ENCODE assay signal across 8 cellular contexts in the genomic region with DNA sequence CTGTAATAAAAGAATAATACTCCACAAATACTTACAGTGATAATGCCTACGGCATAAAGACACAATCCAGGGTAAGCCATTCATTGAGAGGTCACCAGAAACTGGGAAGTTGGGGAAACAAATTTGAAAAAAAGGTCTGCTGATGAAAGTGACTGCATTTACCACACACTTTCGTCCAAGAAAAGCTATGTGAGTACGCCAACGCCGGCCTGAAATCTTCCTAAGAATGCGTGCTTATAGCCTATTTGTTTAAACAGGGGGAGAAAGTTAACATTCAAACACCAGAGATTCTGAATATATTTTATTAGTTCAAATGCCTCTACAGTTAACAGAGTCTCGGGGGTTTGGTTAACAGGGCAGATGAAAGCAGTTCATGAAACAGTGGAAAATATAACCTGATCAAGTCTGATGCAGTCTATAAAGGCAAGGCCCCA. TPM values are rescaled to one million over a fixed set of nuclear protein-coding genes. Genes with fewer than 3 reads are reported as not detected.
DNase-seq lines count a peak whose midpoint lies in the region; ATAC-seq, FAIRE-seq and TF ChIP-seq lines count a peak whose summit lies in the region.

No MANE protein-coding gene starts in this region.

- H3K36me3 ChIP-seq in parathyroid adenoma (ENCODE audit: control insufficient read depth, insufficient read depth, low read length): no peaks in the 10 kb centered on the region

- H3K9me3 ChIP-seq in A549 (no peaks in the 10 kb centered on the region), parathyroid adenoma (ENCODE audit: control insufficient read depth, low read length) (no peaks in the 10 kb centered on the region)

- POLR2A ChIA-PET in A549 (lab: Yijun Ruan, JAX): interaction anchor here (0.6 to 1.6 kb wide), 7 partner anchors 10 to 306 kb away, joined by 3 to 10 read pairs (median 4); partner anchors contain the start of genes PHACTR2 and SF3B5

- H3K4me2 ChIP-seq in A549: peak overlapping the region; percentile 86
- H3K4me2 ChIP-seq in parathyroid adenoma (ENCODE audit: low read length): peak overlapping the region; percentile 98

- H3K4me1 ChIP-seq in A549: peaks cover 10% of the 10 kb centered on the region; the same call in 2 of the 3 replicates
- H3K4me1 ChIP-seq in parathyroid adenoma: peaks cover 5% of the 10 kb centered on the region

- TF ChIP-seq EP300 in A549 (IDR thresholded peaks at IDR 0.05): no peak

- CTCF ChIA-PET in A549 (lab: Yijun Ruan, JAX): interaction anchor here (1.3 kb wide), 1 partner anchor 267 kb away, joined by 5 read pairs; no protein-coding TSS in a partner anchor

- 79% methylated on average over 7 of the region's 7 CpGs for WGBS in A549 (ENCODE audit: missing lambda C conversion rate)

- FAIRE-seq in A549 (lab: Jason Lieb, UNC): no peak

- H2AFZ ChIP-seq in parathyroid adenoma: peak overlapping the region; percentile 100

- TF ChIP-seq CTCF in A549 (IDR thresholded peaks at IDR 0.05): no peak
- TF ChIP-seq CTCF in VCaP (conservative IDR thresholded peaks at IDR 0.05): no peak
- no peak for TF ChIP-seq CTCF in foreskin fibroblast (IDR thresholded peaks at IDR 0.05; ENCODE audit: low read depth, low read length)
- TF ChIP-seq CTCF in parathyroid adenoma (IDR thresholded peaks at IDR 0.05): no peak

- DNase-seq in A549 (ENCODE audit: low read depth in 1 of 2, low spot score in 1 of 2) (peak in 1 of 2 experiments; percentile 8), foreskin fibroblast (peak in 1 of 2 donors; percentile 11), iPS-NIHi11 (ENCODE audit: low spot score) (no peak), NCI-H446 (lab: John Stamatoyannopoulos, UW) (no peak), ecto neural progenitor cell (ENCODE audit: low spot score) (no peak)

- no peak for TF ChIP-seq POLR2A in A549 (IDR thresholded peaks at IDR 0.05; ENCODE audit: low read length)

- H3K4me3 ChIP-seq in A549 (peak overlapping the region; percentile 96), foreskin fibroblast (ENCODE audit: low read depth in 1 of 2, low read length in 2 of 2) (peak overlapping the region; percentile 86 to 87), parathyroid adenoma (ENCODE audit: low read depth, low read length) (peak overlapping the region; percentile 96)

- peak overlapping the region; percentile 87 for H3K9ac ChIP-seq in parathyroid adenoma

- ATAC-seq in A549: peak; percentile 49 to 58; a peak in 5 of 6 replicates
- peak; percentile 12 for ATAC-seq in GM21447 (IDR thresholded peaks at IDR 0.05; ENCODE audit: unreplicated experiment)

- TF ChIP-seq RAD21 in A549 (conservative IDR thresholded peaks at IDR 0.05 in 1 of 2, IDR thresholded peaks at IDR 0.05 in 1 of 2): no peak

- peak overlapping the region; percentile 92 to 98 for H3K27ac ChIP-seq in A549
- H3K27ac ChIP-seq in VCaP: peak overlapping the region; percentile 86
- H3K27ac ChIP-seq in parathyroid adenoma: peak overlapping the region; percentile 88

- peaks cover 14% of the 10 kb centered on the region for H3K79me2 ChIP-seq in parathyroid adenoma

- no peaks in the 10 kb centered on the region for H3K27me3 ChIP-seq in parathyroid adenoma (ENCODE audit: control insufficient read depth, insufficient read depth, low read length)

TF ChIP-seq in A549, 52 proteins besides CTCF, POLR2A, EP300 and RAD21:
- no peak for TF ChIP-seq EHF (CRISPR knock-in tag; IDR thresholded peaks at IDR 0.05)
- no peak for TF ChIP-seq MAZ (IDR thresholded peaks at IDR 0.05; ENCODE audit: borderline replicate concordance, low read depth, low read length)
- TF ChIP-seq FOXS1 (CRISPR knock-in tag; IDR thresholded peaks at IDR 0.05): no peak

RNA-seq across cellular contexts. Expression of gene LTV1, which starts 0.7 kb away (rescaled TPM):
- 30.3 and 50.7 TPM in 2 replicates for polyA plus RNA-seq in A549 (2011; rRNA removed)
- 12.4 and 16.6 TPM in 2 replicates for polyA plus RNA-seq in A549 (2012; cell fraction: cytosol; rRNA removed)
- polyA plus RNA-seq in A549 (2012; cell fraction: nucleus; rRNA removed): 6.3 and 9.1 TPM in 2 replicates
- 52.4 to 55.6 TPM (median 53.2 TPM) in 3 replicates for polyA plus RNA-seq in A549 (2017; fragmentation: RNase III; extraction: RNeasy Plus Mini Kit Qiagen cat#74134 plus additional on column Dnase treatment)
- 4.8 and 5.7 TPM in 2 replicates for polyA minus RNA-seq in A549 (2011; rRNA and poly(A)+ RNA removed)

RNA-seq across cellular contexts. Expression of gene ZC2HC1B, which starts 21.8 kb away (rescaled TPM):
- polyA plus RNA-seq in A549 (2011; rRNA removed) (not detected in 2 replicates), A549 (2017; fragmentation: RNase III; extraction: RNeasy Plus Mini Kit Qiagen cat#74134 plus additional on column Dnase treatment) (not detected in 3 replicates)
- polyA plus RNA-seq in A549 (2012; cell fraction: cytosol; rRNA removed): not detected in 2 replicates
- not detected in 2 replicates for polyA plus RNA-seq in A549 (2012; cell fraction: nucleus; rRNA removed)
- not detected in 2 replicates for polyA minus RNA-seq in A549 (2011; rRNA and poly(A)+ RNA removed)
